ENCODE assay signal across 1 cellular context in the genomic region with DNA sequence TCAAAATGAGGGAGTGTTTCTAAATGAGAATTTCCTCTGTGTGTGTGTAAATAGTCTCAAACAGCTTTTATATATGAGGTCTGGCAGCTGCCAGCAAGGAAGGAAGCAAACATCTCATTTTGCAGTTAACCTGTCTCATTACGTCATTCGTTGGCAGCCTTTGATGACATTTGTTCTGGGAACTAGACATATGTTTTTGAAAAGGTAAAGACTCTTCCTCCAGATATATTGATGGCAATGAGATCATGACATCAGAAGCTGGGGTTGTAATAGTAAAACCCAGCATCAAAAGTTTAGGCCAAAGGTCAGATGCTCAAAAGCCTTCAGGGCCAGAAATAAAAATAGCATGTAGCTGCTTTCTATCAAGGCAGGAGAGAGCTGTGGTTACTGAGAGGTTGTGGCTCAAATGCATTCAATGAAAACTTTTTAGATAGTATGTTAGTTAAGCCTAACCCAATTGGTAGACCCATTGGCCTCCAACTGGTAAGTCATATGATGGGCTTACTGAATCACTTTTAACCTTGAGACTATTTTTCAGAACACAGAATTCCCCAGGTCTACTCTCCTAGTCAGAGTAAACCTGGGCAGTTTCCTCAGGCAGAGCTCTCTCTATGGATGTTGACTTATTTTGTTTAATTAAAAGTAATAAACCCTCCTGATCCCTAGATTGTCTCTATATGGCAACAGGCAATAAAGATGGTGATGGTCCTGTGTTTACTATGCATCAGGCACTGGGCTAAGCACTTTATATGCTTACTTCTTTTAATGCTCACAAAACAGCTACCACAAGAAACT.
A peak's percentile ranks its signal among the peaks of the same experiment; 100 is the strongest.
TF ChIP-seq lines count a peak whose summit lies in the region.

No MANE protein-coding gene starts in this region.

TF ChIP-seq in GM12878, 131 proteins besides CTCF, POLR2A, EP300 and RAD21 (continued from another document):
- TF ChIP-seq CEBPZ (IDR thresholded peaks at IDR 0.05; ENCODE audit: low read depth, low read length) (no peak), NR2C1 (IDR thresholded peaks at IDR 0.05) (0 out of 2 replicates have a peak, but pooled peaks have one; percentile 7), NR2F1 (conservative IDR thresholded peaks at IDR 0.05) (peak; percentile 74), KLF5 (IDR thresholded peaks at IDR 0.05; ENCODE audit: partially characterized antibody) (no peak), SIX5 (IDR thresholded peaks at IDR 0.05; ENCODE audit: low read depth, low read length, severe bottlenecking) (no peak)
TF ChIP-seq in GM12878: peak in this region for 3.
